Comparison of ENCODE assay signal across 8 cellular contexts in the genomic region with DNA sequence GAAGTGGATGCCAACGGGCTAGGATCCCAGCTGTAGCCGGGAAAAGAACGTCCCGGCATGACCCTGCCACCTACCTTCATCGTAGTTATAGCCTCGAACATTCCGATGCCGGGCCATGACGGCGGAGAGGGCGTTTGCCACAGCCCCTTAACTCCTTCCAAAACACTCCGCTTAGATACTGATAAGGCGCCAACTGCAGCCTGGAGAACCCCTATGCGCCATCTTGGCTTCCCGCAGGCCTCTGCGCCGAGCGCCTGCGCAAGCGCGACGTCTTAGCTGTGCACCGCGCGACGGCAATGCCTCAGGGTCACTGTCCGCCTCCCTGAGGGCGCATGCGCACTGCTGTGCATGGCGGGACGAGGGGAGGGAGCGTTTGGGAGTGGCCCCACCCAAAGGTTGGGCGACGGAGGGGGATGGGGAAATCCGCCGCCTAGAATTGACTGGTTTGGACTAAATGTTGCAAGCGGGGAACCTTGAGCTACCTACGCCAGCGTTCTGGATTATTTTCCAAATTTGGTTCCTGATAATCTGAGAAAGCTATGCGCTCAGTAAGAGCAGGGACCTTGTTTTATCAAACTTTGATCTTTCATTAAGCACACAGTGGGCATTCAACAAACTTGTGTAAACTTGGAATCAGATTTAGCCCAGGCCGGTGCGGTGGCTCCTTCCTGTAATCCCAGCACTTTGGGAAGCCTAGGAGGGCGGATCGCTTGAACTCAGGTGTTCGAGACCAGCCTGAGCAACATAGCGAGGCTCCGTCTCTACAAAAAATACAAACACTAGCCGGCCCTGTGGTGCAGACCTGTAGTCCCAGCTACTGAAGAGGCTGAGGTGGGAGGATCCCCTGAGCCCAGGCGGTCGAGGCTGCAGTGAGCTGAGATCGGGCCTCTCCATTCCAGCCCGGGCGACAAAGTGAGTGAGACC. TPM values are rescaled to one million over a fixed set of nuclear protein-coding genes. Genes with fewer than 3 reads are reported as not detected.
DNase-seq lines count a peak whose midpoint lies in the region; ATAC-seq and TF ChIP-seq lines count a peak whose summit lies in the region.

A gene (minus strand): TSS at position 248 of the 924 bp plus-strand sequence. CDS start 131 bp downstream, at position 117.

- H3K36me3 Mint-ChIP-seq in activated naive CD4-positive, alpha-beta T cell treated with anti-CD3 and anti-CD28 coated beads, Interleukin-2, amount 50 U/mL, for 72 hours = peaks cover 15 to 31% of the 10 kb centered on the region in 2 donors

- peaks cover 25% of the 10 kb centered on the region for H3K4me1 ChIP-seq in suprapubic skin

- no peaks in the 10 kb centered on the region for H3K27me3 ChIP-seq in suprapubic skin

- WGBS in suprapubic skin = 16% methylated on average over 39 of the region's 53 CpGs

- H3K9me3 ChIP-seq in suprapubic skin = no peaks in the 10 kb centered on the region

- no peak for TF ChIP-seq EP300 in suprapubic skin (IDR thresholded peaks at IDR 0.05)

- no peaks in the 10 kb centered on the region for H3K9me3 Mint-ChIP-seq in activated naive CD4-positive, alpha-beta T cell treated with anti-CD3 and anti-CD28 coated beads, Interleukin-2, amount 50 U/mL, for 72 hours

- no peaks in the 10 kb centered on the region for H3K36me3 ChIP-seq in suprapubic skin

- H3K27ac ChIP-seq in suprapubic skin = peak within 1 kb of the TSS; percentile 95

- H3K4me3 ChIP-seq in GM08714 (ENCODE audit: low read length) (peak within 1 kb of the TSS; percentile 96), suprapubic skin (peak within 1 kb of the TSS; percentile 92)

- peak within 1 kb of the TSS; percentile 99 to 100 for H3K27ac Mint-ChIP-seq in activated naive CD4-positive, alpha-beta T cell treated with anti-CD3 and anti-CD28 coated beads, Interleukin-2, amount 50 U/mL, for 72 hours

- peak; percentile 19 to 91 for TF ChIP-seq POLR2A in suprapubic skin (IDR thresholded peaks at IDR 0.05)

- ATAC-seq in HG02610 (IDR thresholded peaks at IDR 0.05; ENCODE audit: unreplicated experiment) = peak; percentile 97
- peak; percentile 96 to 98 for ATAC-seq in activated naive CD4-positive, alpha-beta T cell treated with anti-CD3 and anti-CD28 coated beads, Interleukin-2, amount 50 U/mL, for 72 hours

- DNase-seq in NCI-H1092 treated with DMSO at 0.1 percent for 48 hours (lab: John Stamatoyannopoulos, UW) (peak; percentile 88), SKM-1 (lab: John Stamatoyannopoulos, UW; ENCODE audit: unreplicated experiment) (peak; percentile 90), globus pallidus (ENCODE audit: low spot score) (peak; percentile 96), nucleus accumbens (lab: John Stamatoyannopoulos, UW) (peak; percentile 54 to 98 (median 93)), suprapubic skin (ENCODE audit: low spot score in 2 of 2) (peak; percentile 96)
- DNase-seq in activated naive CD4-positive, alpha-beta T cell treated with anti-CD3 and anti-CD28 coated beads, Interleukin-2, amount 50 U/mL, for 72 hours (ENCODE audit: low spot score in 2 of 2) = peak; percentile 97 to 99

- no peak for TF ChIP-seq CTCF in suprapubic skin (IDR thresholded peaks at IDR 0.05)

RNA-seq across cellular contexts. Expression of the gene that starts here (rescaled TPM):
- total RNA-seq in activated naive CD4-positive, alpha-beta T cell treated with anti-CD3 and anti-CD28 coated beads, Interleukin-2, amount 50 U/mL, for 72 hours = 100 to 1,000 TPM; 147 to 234 TPM
- total RNA-seq in suprapubic skin = 10 to 100 TPM; 33.9 to 43.0 (median 36.1) TPM

Comparison
In these comparisons a context has a peak if more than half of its experiments do, and no peak if none do; other contexts are left out.
1. Peak in every context shown above with its lines: DNase-seq, ATAC-seq, H3K4me3 ChIP-seq and H3K27ac ChIP-seq.